12 cellular contexts compared by ENCODE assay signal in genomic region chr11:119341222-119342022, GRCh38. TPM values are rescaled to one million over a fixed set of nuclear protein-coding genes. Genes with fewer than 3 reads are reported as not detected.
DNase-seq lines count a peak whose midpoint lies in the region; ATAC-seq and TF ChIP-seq lines count a peak whose summit lies in the region.
"Had no signal": no experiment of that assay in that cellular context is flagged by ENCODE, and none has a peak within 500 bp of the region (broad histone marks: within the 10 kb centered on the region; RNA-seq: fewer than 3 reads in every experiment).

No MANE protein-coding gene starts in this region.

- intact Hi-C loops in esophagus squamous epithelium (cut with DNase I) = no loop called here

- DNase-seq in esophagus squamous epithelium (lab: John Stamatoyannopoulos, UW) (no peak), retinal pigment epithelial cell (ENCODE audit: low read depth) (no peak), GM20000 (ENCODE audit: low spot score) (no peak), AML-193 (lab: John Stamatoyannopoulos, UW) (no peak)
- DNase-seq: activated effector memory CD4-positive, alpha-beta T cell treated with anti-CD3 and anti-CD28 coated beads, Interleukin-2, amount 50 U/mL, for 16 hours; DND-41; NCI-H1694 had no signal

- no peak overlapping the region for H3K9ac ChIP-seq in HUES6 (ENCODE audit: low read length)

- H3K27me3 ChIP-seq in HUES6 (ENCODE audit: control insufficient read depth, insufficient read depth, low read length) (peaks cover 76% of the 10 kb centered on the region), esophagus squamous epithelium (peaks cover 0 to 48% (median 0%) of the 10 kb centered on the region in 4 donors)
- H3K27me3 ChIP-seq: testis had no signal

- TF ChIP-seq POLR2A in esophagus squamous epithelium (IDR thresholded peaks at IDR 0.05) = no peak

- no peak overlapping the region for H3K27ac ChIP-seq in HUES6 (ENCODE audit: low read depth, low read length)
- peak overlapping the region in 3 of 4 donors; percentile 89 to 92 (median 91) for H3K27ac ChIP-seq in esophagus squamous epithelium

- H3K4me1 ChIP-seq in HUES6 (ENCODE audit: control insufficient read depth, insufficient read depth, low read length) = peaks cover 38% of the 10 kb centered on the region
- peaks cover 32 to 58% (median 44%) of the 10 kb centered on the region in 3 donors for H3K4me1 ChIP-seq in esophagus squamous epithelium

- no peak for ATAC-seq in HG02884 (IDR thresholded peaks at IDR 0.05; ENCODE audit: unreplicated experiment)

- WGBS in esophagus squamous epithelium, 2 donors = 36 to 37% methylated on average over 6 to 8 of the region's 16 CpGs

- H3K9me3 ChIP-seq in HUES6 (ENCODE audit: control insufficient read depth, insufficient read depth, low read depth, low read length) (no peaks in the 10 kb centered on the region), esophagus squamous epithelium (no peaks in the 10 kb centered on the region)
- H3K9me3 ChIP-seq: testis had no signal

- TF ChIP-seq CTCF in esophagus squamous epithelium (IDR thresholded peaks at IDR 0.05) (no peak), retinal pigment epithelial cell (conservative IDR thresholded peaks at IDR 0.05; ENCODE audit: low read depth, low read length) (no peak), GM20000 (IDR thresholded peaks at IDR 0.05; ENCODE audit: extremely low read depth, missing control alignments) (no peak)

- peaks cover 5% of the 10 kb centered on the region for H3K36me3 ChIP-seq in HUES6 (ENCODE audit: control insufficient read depth, insufficient read depth, low read length)
- peaks cover 0 to 8% (median 0%) of the 10 kb centered on the region in 3 donors for H3K36me3 ChIP-seq in esophagus squamous epithelium

- peak overlapping the region; percentile 62; the same call in 1 of the 2 replicates for H3K4me3 ChIP-seq in HUES6 (ENCODE audit: low read depth, low read length)
- H3K4me3 ChIP-seq in esophagus squamous epithelium = peak overlapping the region in 3 of 4 donors; percentile 56 to 74 (median 63)
- H3K4me3 ChIP-seq in retinal pigment epithelial cell (ENCODE audit: low read length) = peak overlapping the region; percentile 72

RNA-seq across cellular contexts. Expression of gene C1QTNF5, which starts 0.7 kb away (rescaled TPM):
- total RNA-seq in esophagus squamous epithelium = 10 to 100 TPM in 2 of 4 donors, 1 to 10 TPM in 2; 5.3 to 18.8 (median 10.3) TPM
- total RNA-seq: T-helper 1 cell treated with Interleukin-12 subunit alpha and Interleukin-12 subunit beta and Interleukin-4 antibody, amounts not matched to agents 30 ng/mL and 1 ng/mL, for 36 hours had no signal

RNA-seq across cellular contexts. Expression of gene MFRP, which starts 5.1 kb away (rescaled TPM):
- not detected for total RNA-seq in esophagus squamous epithelium
- total RNA-seq: progenitor cell of endocrine pancreas; T-helper 1 cell treated with Interleukin-12 subunit alpha and Interleukin-12 subunit beta and Interleukin-4 antibody, amounts not matched to agents 30 ng/mL and 1 ng/mL, for 36 hours; testis had no signal

RNA-seq across cellular contexts. Expression of gene RNF26, which starts 7.1 kb away (rescaled TPM):
- total RNA-seq in esophagus squamous epithelium = 10 to 100 TPM; 10.5 to 17.9 (median 12.2) TPM

RNA-seq across cellular contexts. Expression of gene MCAM, which starts 24.5 kb away (rescaled TPM):
- total RNA-seq in esophagus squamous epithelium = 100 to 1,000 TPM in 2 of 4 donors, 10 to 100 TPM in 2; 20.8 to 169 (median 80.9) TPM

RNA-seq across cellular contexts. Expression of gene USP2, which starts 40.1 kb away (rescaled TPM):
- total RNA-seq in esophagus squamous epithelium = 1 to 10 TPM; 1.9 to 9.6 (median 4.8) TPM
